Comparison of ENCODE assay signal across 1 cellular context in the genomic region with DNA sequence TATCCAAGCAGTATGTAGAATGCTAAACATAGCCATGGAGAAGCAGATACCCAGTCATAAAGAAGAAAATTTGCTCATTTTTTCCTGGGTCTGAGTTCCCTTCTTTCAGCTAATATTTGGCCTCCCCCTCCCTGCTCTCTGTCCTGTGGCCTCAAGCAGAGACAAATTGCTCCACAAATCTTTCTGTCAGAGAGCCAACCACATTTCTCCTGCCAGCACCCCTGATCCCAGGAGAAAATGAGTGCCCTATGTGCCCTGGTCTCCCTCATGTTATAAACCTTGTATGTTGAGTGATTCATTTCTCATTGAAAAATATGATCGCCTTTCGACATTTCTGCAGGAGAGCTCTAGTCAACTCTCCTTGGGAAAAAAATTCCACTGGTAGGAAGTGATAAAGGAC.
TF ChIP-seq lines count a peak whose summit lies in the region.

No MANE protein-coding gene starts in this region.

TF ChIP-seq in SK-N-SH, 30 proteins besides CTCF, POLR2A, EP300 and RAD21 (continued from another document):
- TF ChIP-seq, protein P1, sequence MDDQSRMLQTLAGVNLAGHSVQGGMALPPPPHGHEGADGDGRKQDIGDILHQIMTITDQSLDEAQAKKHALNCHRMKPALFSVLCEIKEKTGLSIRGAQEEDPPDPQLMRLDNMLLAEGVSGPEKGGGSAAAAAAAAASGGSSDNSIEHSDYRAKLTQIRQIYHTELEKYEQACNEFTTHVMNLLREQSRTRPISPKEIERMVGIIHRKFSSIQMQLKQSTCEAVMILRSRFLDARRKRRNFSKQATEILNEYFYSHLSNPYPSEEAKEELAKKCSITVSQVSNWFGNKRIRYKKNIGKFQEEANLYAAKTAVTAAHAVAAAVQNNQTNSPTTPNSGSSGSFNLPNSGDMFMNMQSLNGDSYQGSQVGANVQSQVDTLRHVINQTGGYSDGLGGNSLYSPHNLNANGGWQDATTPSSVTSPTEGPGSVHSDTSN (IDR thresholded peaks at IDR 0.05): peak; percentile 37; the same call in 1 of the 2 replicates
- no peak for TF ChIP-seq SIN3A (IDR thresholded peaks at IDR 0.05; ENCODE audit: borderline replicate concordance, low read depth, low read length)
- TF ChIP-seq NFIC (IDR thresholded peaks at IDR 0.05; ENCODE audit: borderline replicate concordance): no peak
